Comparison of ENCODE assay signal across 27 cellular contexts in genomic region chr10:86222336-86222650, GRCh38.
"Had no signal": no experiment of that assay in that cellular context is flagged by ENCODE, and none has a peak within 500 bp of the region (broad histone marks: within the 10 kb centered on the region; RNA-seq: fewer than 3 reads in every experiment).

No MANE protein-coding gene starts in this region.

- ATAC-seq: activated CD4-positive, alpha-beta T cell treated with anti-CD3 and anti-CD28 coated beads for 36 hours; activated CD8-positive, alpha-beta memory T cell treated with anti-CD3 and anti-CD28 coated beads, Interleukin-2, amount 10 ng/mL, durations not matched to agents 7 days and 5 days; activated CD8-positive, alpha-beta T cell treated with anti-CD3 and anti-CD28 coated beads, Interleukin-2, amount 10 ng/mL, durations not matched to agents 7 days and 5 days; activated naive CD8-positive, alpha-beta T cell treated with anti-CD3 and anti-CD28 coated beads, Interleukin-2, amount 50 U/mL, for 24 hours; body of pancreas; gastroesophageal sphincter had no signal

- H3K27me3 ChIP-seq: adrenal gland, body of pancreas, esophagus squamous epithelium had no signal

- DNase-seq: activated CD4-positive, alpha-beta memory T cell treated with anti-CD3 and anti-CD28 coated beads for 36 hours; activated CD4-positive, alpha-beta T cell treated with anti-CD3 and anti-CD28 coated beads for 36 hours; activated CD4-positive, alpha-beta T cell treated with anti-CD3 and anti-CD28 coated beads, Interleukin-2, amount 10 ng/mL, durations not matched to agents 24 days and 14 days; activated CD4-positive, CD25-positive, alpha-beta regulatory T cell; activated CD4-positive, CD25-positive, alpha-beta regulatory T cell treated with anti-CD3 and anti-CD28 coated beads, Interleukin-2, amount 50 U/mL, for 72 hours; activated CD8-positive, alpha-beta memory T cell treated with anti-CD3 and anti-CD28 coated beads, Interleukin-2, amount 10 ng/mL, durations not matched to agents 7 days and 5 days; activated CD8-positive, alpha-beta memory T cell treated with anti-CD3 and anti-CD28 coated beads, Interleukin-2, amount 50 U/mL, for 4 hours; activated CD8-positive, alpha-beta T cell treated with anti-CD3 and anti-CD28 coated beads, Interleukin-2, amount 10 ng/mL, durations not matched to agents 7 days and 5 days; activated effector memory CD4-positive, alpha-beta T cell treated with anti-CD3 and anti-CD28 coated beads, Interleukin-2, amount 50 U/mL, for 16 hours; activated naive CD4-positive, alpha-beta T cell treated with anti-CD3 and anti-CD28 coated beads for 36 hours; activated naive CD8-positive, alpha-beta T cell treated with anti-CD3 and anti-CD28 coated beads for 36 hours; activated naive CD8-positive, alpha-beta T cell treated with anti-CD3 and anti-CD28 coated beads, Interleukin-2, amount 50 U/mL, for 24 hours; activated T-cell treated with anti-CD3 and anti-CD28 coated beads, Interleukin-2, amount 50 U/mL, for 1 hour; activated T-cell treated with anti-CD3 and anti-CD28 coated beads, Interleukin-2, amount 50 U/mL, for 48 hours; adrenal gland; amygdala; body of pancreas; caudate nucleus; effector CD8-positive, alpha-beta T cell; esophagus squamous epithelium; foreskin melanocyte; T-helper 2 cell had no signal

- H3K36me3 ChIP-seq: adrenal gland, esophagus squamous epithelium, gastroesophageal sphincter had no signal

- FAIRE-seq: colon, endometrium, endothelial cell of umbilical vein had no signal

- H3K27ac ChIP-seq: adrenal gland, body of pancreas, epithelial cell of prostate, esophagus squamous epithelium, gastroesophageal sphincter had no signal

- H3K9me3 ChIP-seq: adrenal gland, body of pancreas, esophagus squamous epithelium, gastroesophageal sphincter had no signal

- H3K4me3 ChIP-seq: adrenal gland, body of pancreas, esophagus squamous epithelium, gastroesophageal sphincter had no signal

- H3K4me1 ChIP-seq: adrenal gland, body of pancreas, esophagus squamous epithelium, gastroesophageal sphincter had no signal
